ENCODE assay signal across 1 cellular context in genomic region chr22:36864454-36865215, GRCh38.
TF ChIP-seq lines count a peak whose summit lies in the region.

No MANE protein-coding gene starts in this region.

TF ChIP-seq in GM23338, 12 proteins besides CTCF, POLR2A, EP300 and RAD21 (continued from another document):
- TF ChIP-seq ETS1 (IDR thresholded peaks at IDR 0.05) = no peak
- TF ChIP-seq, protein P1, sequence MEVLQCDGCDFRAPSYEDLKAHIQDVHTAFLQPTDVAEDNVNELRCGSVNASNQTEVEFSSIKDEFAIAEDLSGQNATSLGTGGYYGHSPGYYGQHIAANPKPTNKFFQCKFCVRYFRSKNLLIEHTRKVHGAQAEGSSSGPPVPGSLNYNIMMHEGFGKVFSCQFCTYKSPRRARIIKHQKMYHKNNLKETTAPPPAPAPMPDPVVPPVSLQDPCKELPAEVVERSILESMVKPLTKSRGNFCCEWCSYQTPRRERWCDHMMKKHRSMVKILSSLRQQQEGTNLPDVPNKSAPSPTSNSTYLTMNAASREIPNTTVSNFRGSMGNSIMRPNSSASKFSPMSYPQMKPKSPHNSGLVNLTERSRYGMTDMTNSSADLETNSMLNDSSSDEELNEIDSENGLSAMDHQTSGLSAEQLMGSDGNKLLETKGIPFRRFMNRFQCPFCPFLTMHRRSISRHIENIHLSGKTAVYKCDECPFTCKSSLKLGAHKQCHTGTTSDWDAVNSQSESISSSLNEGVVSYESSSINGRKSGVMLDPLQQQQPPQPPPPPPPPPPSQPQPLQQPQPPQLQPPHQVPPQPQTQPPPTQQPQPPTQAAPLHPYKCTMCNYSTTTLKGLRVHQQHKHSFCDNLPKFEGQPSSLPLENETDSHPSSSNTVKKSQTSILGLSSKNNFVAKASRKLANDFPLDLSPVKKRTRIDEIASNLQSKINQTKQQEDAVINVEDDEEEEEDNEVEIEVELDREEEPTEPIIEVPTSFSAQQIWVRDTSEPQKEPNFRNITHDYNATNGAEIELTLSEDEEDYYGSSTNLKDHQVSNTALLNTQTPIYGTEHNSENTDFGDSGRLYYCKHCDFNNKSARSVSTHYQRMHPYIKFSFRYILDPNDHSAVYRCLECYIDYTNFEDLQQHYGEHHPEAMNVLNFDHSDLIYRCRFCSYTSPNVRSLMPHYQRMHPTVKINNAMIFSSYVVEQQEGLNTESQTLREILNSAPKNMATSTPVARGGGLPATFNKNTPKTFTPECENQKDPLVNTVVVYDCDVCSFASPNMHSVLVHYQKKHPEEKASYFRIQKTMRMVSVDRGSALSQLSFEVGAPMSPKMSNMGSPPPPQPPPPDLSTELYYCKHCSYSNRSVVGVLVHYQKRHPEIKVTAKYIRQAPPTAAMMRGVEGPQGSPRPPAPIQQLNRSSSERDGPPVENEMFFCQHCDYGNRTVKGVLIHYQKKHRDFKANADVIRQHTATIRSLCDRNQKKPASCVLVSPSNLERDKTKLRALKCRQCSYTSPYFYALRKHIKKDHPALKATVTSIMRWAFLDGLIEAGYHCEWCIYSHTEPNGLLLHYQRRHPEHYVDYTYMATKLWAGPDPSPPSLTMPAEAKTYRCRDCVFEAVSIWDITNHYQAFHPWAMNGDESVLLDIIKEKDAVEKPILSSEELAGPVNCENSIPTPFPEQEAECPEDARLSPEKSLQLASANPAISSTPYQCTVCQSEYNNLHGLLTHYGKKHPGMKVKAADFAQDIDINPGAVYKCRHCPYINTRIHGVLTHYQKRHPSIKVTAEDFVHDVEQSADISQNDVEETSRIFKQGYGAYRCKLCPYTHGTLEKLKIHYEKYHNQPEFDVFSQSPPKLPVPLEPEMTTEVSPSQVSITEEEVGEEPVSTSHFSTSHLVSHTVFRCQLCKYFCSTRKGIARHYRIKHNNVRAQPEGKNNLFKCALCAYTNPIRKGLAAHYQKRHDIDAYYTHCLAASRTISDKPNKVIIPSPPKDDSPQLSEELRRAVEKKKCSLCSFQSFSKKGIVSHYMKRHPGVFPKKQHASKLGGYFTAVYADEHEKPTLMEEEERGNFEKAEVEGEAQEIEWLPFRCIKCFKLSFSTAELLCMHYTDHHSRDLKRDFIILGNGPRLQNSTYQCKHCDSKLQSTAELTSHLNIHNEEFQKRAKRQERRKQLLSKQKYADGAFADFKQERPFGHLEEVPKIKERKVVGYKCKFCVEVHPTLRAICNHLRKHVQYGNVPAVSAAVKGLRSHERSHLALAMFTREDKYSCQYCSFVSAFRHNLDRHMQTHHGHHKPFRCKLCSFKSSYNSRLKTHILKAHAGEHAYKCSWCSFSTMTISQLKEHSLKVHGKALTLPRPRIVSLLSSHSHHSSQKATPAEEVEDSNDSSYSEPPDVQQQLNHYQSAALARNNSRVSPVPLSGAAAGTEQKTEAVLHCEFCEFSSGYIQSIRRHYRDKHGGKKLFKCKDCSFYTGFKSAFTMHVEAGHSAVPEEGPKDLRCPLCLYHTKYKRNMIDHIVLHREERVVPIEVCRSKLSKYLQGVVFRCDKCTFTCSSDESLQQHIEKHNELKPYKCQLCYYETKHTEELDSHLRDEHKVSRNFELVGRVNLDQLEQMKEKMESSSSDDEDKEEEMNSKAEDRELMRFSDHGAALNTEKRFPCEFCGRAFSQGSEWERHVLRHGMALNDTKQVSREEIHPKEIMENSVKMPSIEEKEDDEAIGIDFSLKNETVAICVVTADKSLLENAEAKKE (CRISPR knock-in tag; IDR thresholded peaks at IDR 0.05) = no peak
- TF ChIP-seq EZH2 (IDR thresholded peaks at IDR 0.05; ENCODE audit: low read depth, unreplicated experiment) = no peak
- no peak for TF ChIP-seq EZH2phosphoT487 (IDR thresholded peaks at IDR 0.05; ENCODE audit: unreplicated experiment)
- TF ChIP-seq ZNF331 (CRISPR knock-in tag; IDR thresholded peaks at IDR 0.05; ENCODE audit: low read depth) = no peak
- no peak for TF ChIP-seq NANOG (IDR thresholded peaks at IDR 0.05; ENCODE audit: borderline replicate concordance)
- TF ChIP-seq ZNF114 (CRISPR knock-in tag; IDR thresholded peaks at IDR 0.05) = no peak
